Comparison of ENCODE assay signal across 8 cellular contexts in genomic region chr19:1275260-1275975, GRCh38.
DNase-seq lines count a peak whose midpoint lies in the region; ATAC-seq and TF ChIP-seq lines count a peak whose summit lies in the region.

FAM174C (plus strand) TSS chr19:1275530; CDS start chr19:1275550, 20 bp downstream.

- DNase-seq in AG09309 (ENCODE audit: low read depth) = peak; percentile 83
- DNase-seq in NCI-H446 (lab: John Stamatoyannopoulos, UW) = peak; percentile 97 to 99
- peak; percentile 92 for DNase-seq in activated CD4-positive, CD25-positive, alpha-beta regulatory T cell treated with anti-CD3 and anti-CD28 coated beads, Interleukin-2, amount 50 U/mL, for 16 hours (ENCODE audit: low read depth, low spot score)
- DNase-seq in central memory CD4-positive, alpha-beta T cell = peak; percentile 97
- peak; percentile 98 for DNase-seq in islet precursor cell
- peak; percentile 87 to 95 (median 94) for DNase-seq in stimulated activated CD4-positive, alpha-beta T cell treated with anti-CD3 and anti-CD28 coated beads, Interleukin-12 subunit alpha, Interleukin-12 subunit beta, amount 100 ng/mL, for 48 hours (ENCODE audit: low read depth in 2 of 3, low spot score in 1 of 3)

- H3K4me3 ChIP-seq in AG09309 (ENCODE audit: control insufficient read depth, low read depth, low read length) = peak within 1 kb of the TSS; percentile 65

- ATAC-seq in GM19035 (IDR thresholded peaks at IDR 0.05; ENCODE audit: unreplicated experiment) (peak; percentile 75), HG03342 (IDR thresholded peaks at IDR 0.05; ENCODE audit: unreplicated experiment) (peak; percentile 63)

- no peak for TF ChIP-seq CTCF in AG09309 (IDR thresholded peaks at IDR 0.05; ENCODE audit: control insufficient read depth, insufficient read depth, low read depth, low read length, missing control alignments)

Comparison
In these comparisons a context has a peak if more than half of its experiments do, and no peak if none do; other contexts are left out.
1. Peak in every context shown above with its lines: DNase-seq, ATAC-seq and H3K4me3 ChIP-seq.